In genomic region chr9:70049672-70050271, GRCh38 we compare ENCODE assay signal across 14 cellular contexts. TPM values are rescaled to one million over a fixed set of nuclear protein-coding genes. Genes with fewer than 3 reads are reported as not detected.
DNase-seq lines count a peak whose midpoint lies in the region; FAIRE-seq and TF ChIP-seq lines count a peak whose summit lies in the region.
"Had no signal": no experiment of that assay in that cellular context is flagged by ENCODE, and none has a peak within 500 bp of the region (broad histone marks: within the 10 kb centered on the region; RNA-seq: fewer than 3 reads in every experiment).

No MANE protein-coding gene starts in this region.

- H3K4me1 ChIP-seq in transverse colon: peaks cover 12 to 77% (median 26%) of the 10 kb centered on the region in 4 donors

- no peaks in the 10 kb centered on the region for H3K9me3 ChIP-seq in transverse colon

- in situ Hi-C loops in transverse colon (cut with MboI; ENCODE audit: low pct_ligation_motif_present in 1 of 4, low pct_unique_long_range_greater_than_20kb in 1 of 4, low sequenced_read_pairs in 3 of 4): no loop called here

- TF ChIP-seq CTCF in fibroblast of mammary gland (conservative IDR thresholded peaks at IDR 0.05; ENCODE audit: control insufficient read depth, insufficient read depth, low read depth, low read length): no peak
- no peak for TF ChIP-seq CTCF in transverse colon (IDR thresholded peaks at IDR 0.05)

- H3K27me3 ChIP-seq in transverse colon: peaks cover 2% of the 10 kb centered on the region
- H3K27me3 ChIP-seq: dorsolateral prefrontal cortex had no signal

- intact Hi-C loops in transverse colon (cut with DNase I; ENCODE audit: low total_unique reads): loop anchor here (10.0 kb wide), 1 partner anchor 365 kb away; the partner anchor contains the start of gene KLF9

- no peaks in the 10 kb centered on the region for H3K36me3 ChIP-seq in transverse colon

- TF ChIP-seq EP300 in transverse colon (IDR thresholded peaks at IDR 0.05; ENCODE audit: low read depth): no peak

- TF ChIP-seq POLR2A in transverse colon (IDR thresholded peaks at IDR 0.05) (peak; percentile 27), GM12892 (IDR thresholded peaks at IDR 0.05; ENCODE audit: low read depth, low read length) (no peak)

- no peak overlapping the region for H3K4me3 ChIP-seq in fibroblast of mammary gland (ENCODE audit: control insufficient read depth, low read depth, low read length)
- H3K4me3 ChIP-seq in transverse colon: no peak overlapping the region
- H3K4me3 ChIP-seq: smooth muscle cell had no signal

- FAIRE-seq in GM12892 (lab: Jason Lieb, UNC): no peak
- FAIRE-seq: islet of Langerhans had no signal

- WGBS in transverse colon (ENCODE audit: low coverage in 1 of 2), 2 donors: 58 to 83% methylated on average over 3 to 6 of the region's 6 CpGs

- peak; percentile 83 for DNase-seq in RPMI7951 (ENCODE audit: low read depth)
- DNase-seq in fibroblast of mammary gland (ENCODE audit: low read depth): peak; percentile 83
- DNase-seq in mucosa of gallbladder (ENCODE audit: low spot score): peak; percentile 71
- DNase-seq in transverse colon: peak; percentile 71
- DNase-seq in NCI-H2081 (lab: John Stamatoyannopoulos, UW): no peak
- no peak for DNase-seq in mesenteric fat pad (ENCODE audit: low spot score)
- no peak for DNase-seq in OCI-M2 (lab: John Stamatoyannopoulos, UW; ENCODE audit: unreplicated experiment)
- DNase-seq in GM12892 (ENCODE audit: insufficient read length): no peak
- DNase-seq: DMS153, NCI-H1436 treated with DMSO at 0.1 percent for 48 hours had no signal

- peak overlapping the region; percentile 68 to 92 (median 88) for H3K27ac ChIP-seq in transverse colon

RNA-seq across cellular contexts. Expression of gene MAMDC2, which starts 6.1 kb away (rescaled TPM):
- total RNA-seq in RPMI7951 (2014; rRNA removed; shearing (Covaris generic)): not detected in 2 replicates
- total RNA-seq in mucosa of gallbladder (38.9 TPM), transverse colon (10 to 100 TPM in 3 of 4 donors, 1 to 10 TPM in 1; 7.4 to 40.5 (median 28.9) TPM), mesenteric fat pad (3.7 TPM)
- polyA plus RNA-seq in GM12892 (2012; ENCODE audit: missing spikeins): not detected
- total RNA-seq: activated T-helper 2 cell treated with anti-CD3 and anti-CD28 coated beads, Interferon-gamma antibody, Interleukin-2, Interleukin-4, amounts not matched to agents 10 μg/mL and 5 μg/mL and 100 μg/mL, durations not matched to agents 14 hours and 24 hours and 36 hours had no signal

Comparison
In these comparisons a context has a peak if more than half of its experiments do, and no peak if none do; other contexts are left out.
1. DNase-seq: peak in RPMI7951 (single experiment), fibroblast of mammary gland (single experiment), mucosa of gallbladder (single experiment) and transverse colon (single experiment); none in NCI-H2081 (0 of 2), mesenteric fat pad (single experiment), OCI-M2 (single experiment) and GM12892 (single experiment).